ENCODE assay signal across 8 cellular contexts in the genomic region with DNA sequence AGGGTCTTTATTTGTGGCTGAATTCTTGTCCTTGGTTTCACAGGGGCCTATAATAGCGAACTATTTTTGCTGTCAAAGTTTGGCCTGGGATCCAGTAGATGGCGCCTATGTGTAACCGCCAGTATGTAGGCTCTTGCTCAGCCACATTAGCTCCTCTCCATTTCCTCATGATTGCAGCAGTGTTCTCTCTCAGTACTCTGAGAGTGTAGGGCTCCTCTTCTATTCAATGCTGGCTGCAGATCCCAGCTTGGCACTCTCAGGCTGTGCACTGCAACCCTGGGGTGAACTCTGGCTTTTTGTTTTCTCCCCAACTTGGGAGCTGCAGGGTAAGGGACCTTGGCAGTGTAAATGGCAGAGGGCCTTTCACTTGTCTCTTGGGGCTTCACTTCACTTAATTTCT.
DNase-seq lines count a peak whose midpoint lies in the region; ATAC-seq and TF ChIP-seq lines count a peak whose summit lies in the region.

No MANE protein-coding gene starts in this region.

- DNase-seq in AG04450 (ENCODE audit: low read depth, low spot score): no peak
- peak; percentile 59 for DNase-seq in NCI-H146 (lab: John Stamatoyannopoulos, UW)
- peak; percentile 9 for DNase-seq in activated T-helper 2 cell treated with anti-CD3 and anti-CD28 coated beads, Interferon-gamma antibody, Interleukin-2, Interleukin-4, amounts not matched to agents 10 μg/mL and 5 μg/mL and 100 μg/mL, durations not matched to agents 14 hours and 24 hours and 36 hours (ENCODE audit: low spot score)
- peak; percentile 33 for DNase-seq in iPS DF 6.9 (ENCODE audit: low read depth, low spot score)
- no peak for DNase-seq in OCI-M2 (lab: John Stamatoyannopoulos, UW; ENCODE audit: unreplicated experiment)
- no peak for DNase-seq in uterus

- H3K36me3 ChIP-seq in iPS DF 6.9 (ENCODE audit: control insufficient read depth, insufficient read depth, low read length): no peaks in the 10 kb centered on the region
- no peaks in the 10 kb centered on the region for H3K36me3 ChIP-seq in uterus

- H3K9me3 ChIP-seq in AG04450 (ENCODE audit: control insufficient read depth, insufficient read depth, low read length) (no peaks in the 10 kb centered on the region), iPS DF 6.9 (ENCODE audit: control insufficient read depth, insufficient read depth, low read length) (no peaks in the 10 kb centered on the region), uterus (no peaks in the 10 kb centered on the region)

- H3K4me3 Mint-ChIP-seq in activated T-helper 2 cell treated with anti-CD3 and anti-CD28 coated beads, Interferon-gamma antibody, Interleukin-2, Interleukin-4, amounts not matched to agents 10 μg/mL and 5 μg/mL and 100 μg/mL, durations not matched to agents 14 hours and 24 hours and 36 hours (ENCODE audit: low read depth): no peak overlapping the region

- H3K4me3 ChIP-seq in AG04450 (ENCODE audit: low read depth, low read length) (no peak overlapping the region), iPS DF 6.9 (ENCODE audit: low read length) (no peak overlapping the region), uterus (no peak overlapping the region)

- peak; percentile 77 for ATAC-seq in HG02642 (IDR thresholded peaks at IDR 0.05; ENCODE audit: poor library complexity, unreplicated experiment)

- TF ChIP-seq POLR2A in uterus (IDR thresholded peaks at IDR 0.05): no peak

- CTCF ChIA-PET in AG04450 (lab: Charles Lee): interaction anchor here (0.5 to 3.1 kb wide), 6 partner anchors 68 to 325 kb away, joined by 3 to 16 read pairs (median 4); no protein-coding TSS in a partner anchor

- H3K9me3 Mint-ChIP-seq in activated T-helper 2 cell treated with anti-CD3 and anti-CD28 coated beads, Interferon-gamma antibody, Interleukin-2, Interleukin-4, amounts not matched to agents 10 μg/mL and 5 μg/mL and 100 μg/mL, durations not matched to agents 14 hours and 24 hours and 36 hours: no peaks in the 10 kb centered on the region

- peak; percentile 69 for TF ChIP-seq CTCF in AG04450 (IDR thresholded peaks at IDR 0.05; ENCODE audit: low read depth, low read length)
- peak; percentile 64 for TF ChIP-seq CTCF in GM12874 (IDR thresholded peaks at IDR 0.05; ENCODE audit: insufficient read depth, low read depth, low read length)
- TF ChIP-seq CTCF in uterus (IDR thresholded peaks at IDR 0.05): no peak

- no peak overlapping the region for H3K27ac Mint-ChIP-seq in activated T-helper 2 cell treated with anti-CD3 and anti-CD28 coated beads, Interferon-gamma antibody, Interleukin-2, Interleukin-4, amounts not matched to agents 10 μg/mL and 5 μg/mL and 100 μg/mL, durations not matched to agents 14 hours and 24 hours and 36 hours

- H3K4me1 ChIP-seq in iPS DF 6.9 (ENCODE audit: control insufficient read depth, insufficient read depth, low read length) (no peaks in the 10 kb centered on the region), uterus (no peaks in the 10 kb centered on the region)

- H3K4me1 Mint-ChIP-seq in activated T-helper 2 cell treated with anti-CD3 and anti-CD28 coated beads, Interferon-gamma antibody, Interleukin-2, Interleukin-4, amounts not matched to agents 10 μg/mL and 5 μg/mL and 100 μg/mL, durations not matched to agents 14 hours and 24 hours and 36 hours (ENCODE audit: low read depth): no peaks in the 10 kb centered on the region

- H3K27me3 Mint-ChIP-seq in activated T-helper 2 cell treated with anti-CD3 and anti-CD28 coated beads, Interferon-gamma antibody, Interleukin-2, Interleukin-4, amounts not matched to agents 10 μg/mL and 5 μg/mL and 100 μg/mL, durations not matched to agents 14 hours and 24 hours and 36 hours (ENCODE audit: low read depth): no peaks in the 10 kb centered on the region

- no CpG with 5 or more reads among the region's 3 CpGs for WGBS in iPS DF 6.9 (ENCODE audit: insufficient coverage, insufficient read length)

- H3K27me3 ChIP-seq in AG04450 (ENCODE audit: control insufficient read depth, insufficient read depth, low read length): no peaks in the 10 kb centered on the region
- no peaks in the 10 kb centered on the region for H3K27me3 ChIP-seq in iPS DF 6.9 (ENCODE audit: control insufficient read depth, insufficient read depth, low read length)
- no peaks in the 10 kb centered on the region for H3K27me3 ChIP-seq in uterus

- no peaks in the 10 kb centered on the region for H3K36me3 Mint-ChIP-seq in activated T-helper 2 cell treated with anti-CD3 and anti-CD28 coated beads, Interferon-gamma antibody, Interleukin-2, Interleukin-4, amounts not matched to agents 10 μg/mL and 5 μg/mL and 100 μg/mL, durations not matched to agents 14 hours and 24 hours and 36 hours (ENCODE audit: low read depth)

- POLR2A ChIA-PET in AG04450 (lab: Yijun Ruan, JAX): no interaction called here

- intact Hi-C loops in activated T-helper 2 cell treated with anti-CD3 and anti-CD28 coated beads, Interferon-gamma antibody, Interleukin-2, Interleukin-4, amounts not matched to agents 10 μg/mL and 5 μg/mL and 100 μg/mL, durations not matched to agents 14 hours and 24 hours and 36 hours (cut with micrococcal nuclease): loop anchor here (10.0 kb wide), 1 partner anchor 302 kb away; no protein-coding TSS in a partner anchor
- intact Hi-C loops in uterus (cut with DNase I; ENCODE audit: low total_unique reads): no loop called here

- H3K27ac ChIP-seq in AG04450 (ENCODE audit: low read depth, low read length) (no peak overlapping the region), iPS DF 6.9 (ENCODE audit: low read length) (no peak overlapping the region), uterus (no peak overlapping the region)

Comparison
In these comparisons a context has a peak if more than half of its experiments do, and no peak if none do; other contexts are left out.
1. DNase-seq: peak in NCI-H146 (single experiment), activated T-helper 2 cell treated with anti-CD3 and anti-CD28 coated beads, Interferon-gamma antibody, Interleukin-2, Interleukin-4, amounts not matched to agents 10 μg/mL and 5 μg/mL and 100 μg/mL, durations not matched to agents 14 hours and 24 hours and 36 hours (single experiment) and iPS DF 6.9 (single experiment); none in AG04450 (single experiment), OCI-M2 (single experiment) and uterus (0 of 2).
2. CTCF ChIP-seq: peak in AG04450 (single experiment) and GM12874 (single experiment); none in uterus (0 of 4).